8 cellular contexts compared by ENCODE assay signal in genomic region chr16:80931985-80932720, GRCh38.
A peak's percentile ranks its signal among the peaks of the same experiment; 100 is the strongest.
DNase-seq lines count a peak whose midpoint lies in the region; ATAC-seq and TF ChIP-seq lines count a peak whose summit lies in the region.

No MANE protein-coding gene starts in this region.

- POLR2A ChIA-PET in CD4-positive, alpha-beta memory T cell (lab: Charles Lee; ENCODE audit: partially characterized antibody), result no interaction called here

- H3K36me3 Mint-ChIP-seq in CD4-positive, alpha-beta memory T cell, result peaks cover 0 to 3% of the 10 kb centered on the region in 2 donors
- H3K36me3 Mint-ChIP-seq in activated T-helper 2 cell treated with anti-CD3 and anti-CD28 coated beads, Interferon-gamma antibody, Interleukin-2, Interleukin-4, amounts not matched to agents 10 μg/mL and 5 μg/mL and 100 μg/mL, durations not matched to agents 14 hours and 24 hours and 36 hours (ENCODE audit: low read depth), result no peaks in the 10 kb centered on the region
- H3K36me3 Mint-ChIP-seq in nephron (ENCODE audit: low read depth), result no peaks in the 10 kb centered on the region

- CTCF ChIA-PET in CD4-positive, alpha-beta memory T cell (lab: Charles Lee; ENCODE audit: partially characterized antibody), result no interaction called here

- no peak overlapping the region for H3K4me3 ChIP-seq in CD4-positive, alpha-beta memory T cell (ENCODE audit: low read length in 2 of 2)
- H3K4me3 ChIP-seq in gastroesophageal sphincter (peak overlapping the region; percentile 46 to 54), vagina (peak overlapping the region; percentile 44 to 46)

- H3K27me3 Mint-ChIP-seq in CD4-positive, alpha-beta memory T cell, result peaks cover 44 to 50% of the 10 kb centered on the region in 2 donors
- H3K27me3 Mint-ChIP-seq in activated T-helper 2 cell treated with anti-CD3 and anti-CD28 coated beads, Interferon-gamma antibody, Interleukin-2, Interleukin-4, amounts not matched to agents 10 μg/mL and 5 μg/mL and 100 μg/mL, durations not matched to agents 14 hours and 24 hours and 36 hours (ENCODE audit: low read depth), result peaks cover 52% of the 10 kb centered on the region
- H3K27me3 Mint-ChIP-seq in nephron (ENCODE audit: low read depth), result peaks cover 40% of the 10 kb centered on the region

- peak overlapping the region; percentile 52 to 81 (median 76) for H3K4me3 Mint-ChIP-seq in CD4-positive, alpha-beta memory T cell
- peak overlapping the region; percentile 59 for H3K4me3 Mint-ChIP-seq in activated T-helper 2 cell treated with anti-CD3 and anti-CD28 coated beads, Interferon-gamma antibody, Interleukin-2, Interleukin-4, amounts not matched to agents 10 μg/mL and 5 μg/mL and 100 μg/mL, durations not matched to agents 14 hours and 24 hours and 36 hours (ENCODE audit: low read depth)
- H3K4me3 Mint-ChIP-seq in nephron, result peak overlapping the region; percentile 85 to 87 (median 86)

- peaks cover 0 to 5% (median 3%) of the 10 kb centered on the region in 8 donors for H3K9me3 Mint-ChIP-seq in CD4-positive, alpha-beta memory T cell
- no peaks in the 10 kb centered on the region for H3K9me3 Mint-ChIP-seq in activated T-helper 2 cell treated with anti-CD3 and anti-CD28 coated beads, Interferon-gamma antibody, Interleukin-2, Interleukin-4, amounts not matched to agents 10 μg/mL and 5 μg/mL and 100 μg/mL, durations not matched to agents 14 hours and 24 hours and 36 hours
- H3K9me3 Mint-ChIP-seq in nephron, result no peaks in the 10 kb centered on the region

- TF ChIP-seq EP300 in gastroesophageal sphincter (IDR thresholded peaks at IDR 0.05), result no peak

- TF ChIP-seq POLR2A in gastroesophageal sphincter (IDR thresholded peaks at IDR 0.05) (no peak), vagina (IDR thresholded peaks at IDR 0.05) (no peak)

- TF ChIP-seq CTCF in gastroesophageal sphincter (IDR thresholded peaks at IDR 0.05) (peak in 2 of 4 experiments; percentile 18 to 33), nephron (IDR thresholded peaks at IDR 0.05; ENCODE audit: unreplicated experiment in 3 of 3) (no peak), vagina (IDR thresholded peaks at IDR 0.05) (no peak)

- no peak for DNase-seq in CD4-positive, alpha-beta memory T cell
- peak; percentile 49 for DNase-seq in HPDE6-E6E7 (ENCODE audit: extremely low spot score)
- no peak for DNase-seq in activated T-helper 2 cell treated with anti-CD3 and anti-CD28 coated beads, Interferon-gamma antibody, Interleukin-2, Interleukin-4, amounts not matched to agents 10 μg/mL and 5 μg/mL and 100 μg/mL, durations not matched to agents 14 hours and 24 hours and 36 hours (ENCODE audit: low spot score)
- DNase-seq in vagina (ENCODE audit: extremely low spot score in 2 of 2), result peak in 1 of 2 donors; percentile 91
- no peak for DNase-seq in cortex of kidney (lab: John Stamatoyannopoulos, UW)

- H3K4me1 Mint-ChIP-seq in CD4-positive, alpha-beta memory T cell, result peaks cover 4 to 13% (median 8%) of the 10 kb centered on the region in 4 donors
- peaks cover 6% of the 10 kb centered on the region for H3K4me1 Mint-ChIP-seq in activated T-helper 2 cell treated with anti-CD3 and anti-CD28 coated beads, Interferon-gamma antibody, Interleukin-2, Interleukin-4, amounts not matched to agents 10 μg/mL and 5 μg/mL and 100 μg/mL, durations not matched to agents 14 hours and 24 hours and 36 hours (ENCODE audit: low read depth)
- H3K4me1 Mint-ChIP-seq in nephron, result peaks cover 29% of the 10 kb centered on the region

- no peaks in the 10 kb centered on the region for H3K9me3 ChIP-seq in CD4-positive, alpha-beta memory T cell (ENCODE audit: control insufficient read depth in 1 of 2, low read length in 2 of 2)
- H3K9me3 ChIP-seq in gastroesophageal sphincter (no peaks in the 10 kb centered on the region), vagina (no peaks in the 10 kb centered on the region)

- no peak overlapping the region for H3K27ac ChIP-seq in CD4-positive, alpha-beta memory T cell (ENCODE audit: low read depth, low read length)
- H3K27ac ChIP-seq in gastroesophageal sphincter, result peak overlapping the region; percentile 8 to 89 (median 86)
- peak overlapping the region; percentile 78 for H3K27ac ChIP-seq in vagina

- peaks cover 5% of the 10 kb centered on the region for H3K27me3 ChIP-seq in CD4-positive, alpha-beta memory T cell (ENCODE audit: insufficient read depth, low read length)
- H3K27me3 ChIP-seq in gastroesophageal sphincter (no peaks in the 10 kb centered on the region), vagina (no peaks in the 10 kb centered on the region)

- intact Hi-C loops in CD4-positive, alpha-beta memory T cell (cut with micrococcal nuclease), result no loop called here
- intact Hi-C loops in activated T-helper 2 cell treated with anti-CD3 and anti-CD28 coated beads, Interferon-gamma antibody, Interleukin-2, Interleukin-4, amounts not matched to agents 10 μg/mL and 5 μg/mL and 100 μg/mL, durations not matched to agents 14 hours and 24 hours and 36 hours (cut with micrococcal nuclease), result no loop called here
- intact Hi-C loops in vagina (cut with DNase I), result no loop called here

- no peak overlapping the region for H3K27ac Mint-ChIP-seq in CD4-positive, alpha-beta memory T cell
- no peak overlapping the region for H3K27ac Mint-ChIP-seq in activated T-helper 2 cell treated with anti-CD3 and anti-CD28 coated beads, Interferon-gamma antibody, Interleukin-2, Interleukin-4, amounts not matched to agents 10 μg/mL and 5 μg/mL and 100 μg/mL, durations not matched to agents 14 hours and 24 hours and 36 hours
- H3K27ac Mint-ChIP-seq in nephron, result peak overlapping the region; percentile 83 to 95 (median 87)

- H3K4me1 ChIP-seq in CD4-positive, alpha-beta memory T cell (ENCODE audit: insufficient read depth, low read length), result peaks cover 6% of the 10 kb centered on the region
- H3K4me1 ChIP-seq in gastroesophageal sphincter, result peaks cover 0 to 22% (median 11%) of the 10 kb centered on the region in 3 donors
- H3K4me1 ChIP-seq in vagina, result peaks cover 14% of the 10 kb centered on the region

- 0 to 2% methylated on average over 13 to 17 of the region's 63 CpGs for WGBS in gastroesophageal sphincter (ENCODE audit: low coverage in 1 of 2), 2 donors

- ATAC-seq in gastroesophageal sphincter, result peak; percentile 80
- ATAC-seq in GM19351 (IDR thresholded peaks at IDR 0.05; ENCODE audit: unreplicated experiment), result no peak

- no peaks in the 10 kb centered on the region for H3K36me3 ChIP-seq in CD4-positive, alpha-beta memory T cell (ENCODE audit: insufficient read depth, low read length)
- H3K36me3 ChIP-seq in gastroesophageal sphincter (no peaks in the 10 kb centered on the region), vagina (no peaks in the 10 kb centered on the region)

Comparison
In these comparisons a context has a peak if more than half of its experiments do, and no peak if none do; other contexts are left out.
1. H3K4me3 ChIP-seq: peak in gastroesophageal sphincter (2 of 2) and vagina (2 of 2); none in CD4-positive, alpha-beta memory T cell (0 of 2).
2. H3K27ac Mint-ChIP-seq: peak in nephron (3 of 3); none in CD4-positive, alpha-beta memory T cell (0 of 7) and activated T-helper 2 cell treated with anti-CD3 and anti-CD28 coated beads, Interferon-gamma antibody, Interleukin-2, Interleukin-4, amounts not matched to agents 10 μg/mL and 5 μg/mL and 100 μg/mL, durations not matched to agents 14 hours and 24 hours and 36 hours (single experiment).
3. Peak in every context shown above with its lines, with median percentiles within 50 percentile points of each other: H3K4me3 Mint-ChIP-seq.